35 cellular contexts compared by ENCODE assay signal in the genomic region with DNA sequence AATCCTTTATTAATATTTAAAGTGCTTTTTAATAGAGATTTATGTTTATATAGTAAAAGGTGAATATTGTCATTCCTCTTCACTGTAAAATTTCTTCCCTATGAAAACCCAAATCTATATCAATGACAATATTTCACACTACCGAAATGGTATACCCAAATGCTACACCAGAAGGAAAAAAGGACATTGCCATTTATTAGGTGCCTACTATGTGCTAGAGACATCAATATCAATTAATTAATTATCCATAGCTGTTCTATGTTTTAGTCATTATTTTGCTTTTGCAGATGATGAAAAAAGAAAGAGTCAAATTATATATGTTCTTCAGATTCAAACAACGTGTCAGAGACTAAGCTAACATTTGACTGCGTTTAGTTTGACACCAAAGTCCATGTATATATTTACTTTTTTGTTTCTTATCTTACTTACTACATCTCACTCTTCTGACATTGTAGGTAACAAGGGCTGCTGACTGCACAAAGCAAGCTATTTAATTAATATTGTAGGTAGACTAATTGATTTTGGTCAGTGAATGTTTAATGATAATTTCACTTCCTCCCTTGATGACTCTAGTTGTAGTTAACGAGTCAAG.
DNase-seq lines count a peak whose midpoint lies in the region; ATAC-seq, FAIRE-seq and TF ChIP-seq lines count a peak whose summit lies in the region.
"Had no signal": no experiment of that assay in that cellular context is flagged by ENCODE, and none has a peak within 500 bp of the region (broad histone marks: within the 10 kb centered on the region; RNA-seq: fewer than 3 reads in every experiment).

No MANE protein-coding gene starts in this region.

- intact Hi-C loops in HepG2 (cut with micrococcal nuclease; ENCODE audit: unreplicated experiment) (no loop called here), right lobe of liver (cut with DNase I) (no loop called here), posterior vena cava (cut with DNase I) (no loop called here), adrenal gland (cut with DNase I) (no loop called here)

- BruUV-seq in HepG2 (replicated peaks; lab: Mats Ljungman, UMichigan), result no TSS peak

- POLR2A ChIA-PET in HepG2 (lab: Yijun Ruan, JAX), result no interaction called here

- DNase-seq in HepG2 (ENCODE audit: low spot score) (peak; percentile 30), right lobe of liver (no peak), HuH-7 (ENCODE audit: low spot score) (peak; percentile 14), hepatocyte (ENCODE audit: low spot score) (no peak), osteoblast (ENCODE audit: insufficient read length, low spot score, missing footprints) (peak; percentile 11), posterior vena cava (ENCODE audit: low spot score) (no peak), adrenal gland (no peak)
- DNase-seq: 8988T; ACHN; AML-193; BE2C; C1 segment of cervical spinal cord; Caco-2; Calu3; CD4-positive, alpha-beta memory T cell; CD4-positive, alpha-beta T cell; CD4-positive, CD25-positive, alpha-beta regulatory T cell; CD8-positive, alpha-beta memory T cell; CD8-positive, alpha-beta T cell; COR-L47; DMS 273 treated with DMSO at 0.1 percent for 48 hours; DMS153; DMS53; DMS79; DMS79 treated with DMSO at 0.1 percent for 48 hours; DND-41; EL had no signal

- H3K9ac ChIP-seq in HepG2 (ENCODE audit: insufficient read depth, low read depth, low read length), result no peak overlapping the region
- H3K9ac ChIP-seq: BLaER1; BLaER1 treated with 17β-estradiol and CSF1 and Interleukin-3, amounts not matched to agents 10 nM and 100 nM had no signal

- H3K4me2 ChIP-seq in HepG2 (ENCODE audit: low read depth, low read length) (peak overlapping the region; percentile 23; the same call in 1 of the 2 replicates), hepatocyte (peak overlapping the region; percentile 28), osteoblast (ENCODE audit: insufficient read depth, low read length) (no peak overlapping the region)
- H3K4me2 ChIP-seq: A549; BLaER1; BLaER1 treated with 17β-estradiol and CSF1 and Interleukin-3, amounts not matched to agents 10 nM and 100 nM had no signal

- TF ChIP-seq CTCF in HepG2 (CRISPR knock-in tag; IDR thresholded peaks at IDR 0.05) (no peak), right lobe of liver (IDR thresholded peaks at IDR 0.05) (no peak), hepatocyte (IDR thresholded peaks at IDR 0.05; ENCODE audit: poor library complexity) (no peak), osteoblast (IDR thresholded peaks at IDR 0.05; ENCODE audit: extremely low read depth, low read depth, low read length) (no peak), adrenal gland (IDR thresholded peaks at IDR 0.05) (no peak)

- WGBS in HepG2 (ENCODE audit: low lambda C conversion rate), result 8% methylated on average over 4 of the region's 4 CpGs
- 18% methylated on average over 4 of the region's 4 CpGs for WGBS in right lobe of liver (ENCODE audit: insufficient coverage, low coverage, low lambda C conversion rate, missing lambda C conversion rate)
- 66% methylated on average over 4 of the region's 4 CpGs for WGBS in hepatocyte (ENCODE audit: low lambda C conversion rate, missing lambda C conversion rate)
- WGBS in adrenal gland, 4 donors, result 66 to 83% (median 72%) methylated on average over 4 of the region's 4 CpGs

- TF ChIP-seq EP300 in HepG2 (IDR thresholded peaks at IDR 0.05; ENCODE audit: low read depth in 2 of 2, low read length in 2 of 2), result peak in 1 of 2 experiments; percentile 35; a peak in 1 of 4 replicates
- no peak for TF ChIP-seq EP300 in HepG2 (CRISPR knock-in tag; IDR thresholded peaks at IDR 0.05; ENCODE audit: borderline replicate concordance)

- FAIRE-seq in HepG2 (lab: Jason Lieb, UNC), result peak; percentile 21
- FAIRE-seq: A204.1, A549, D721Med had no signal

- H3K27ac ChIP-seq in HepG2 (ENCODE audit: extremely low read length, insufficient read depth, low read length) (no peak overlapping the region), right lobe of liver (no peak overlapping the region), hepatocyte (no peak overlapping the region), osteoblast (ENCODE audit: low read depth, low read length) (no peak overlapping the region), adrenal gland (no peak overlapping the region)
- H3K27ac ChIP-seq: 22Rv1; A549; BLaER1; BLaER1 treated with 17β-estradiol and CSF1 and Interleukin-3, amounts not matched to agents 10 nM and 100 nM; C4-2B had no signal

- no peaks in the 10 kb centered on the region for H3K79me2 ChIP-seq in HepG2 (ENCODE audit: insufficient read depth, low read length)
- H3K79me2 ChIP-seq in hepatocyte, result no peaks in the 10 kb centered on the region
- no peaks in the 10 kb centered on the region for H3K79me2 ChIP-seq in osteoblast (ENCODE audit: insufficient read depth, low read length)

- in situ Hi-C loops in HepG2 (cut with HindIII; ENCODE audit: extremely low pct_ligation_motif_present, low pct_unique_long_range_greater_than_20kb), result no loop called here

- CTCF ChIA-PET in HepG2 (lab: Yijun Ruan, JAX; ENCODE audit: low intra/inter-chr PET ratio, low total read pairs), result no interaction called here

- H3K4me3 ChIP-seq in HepG2 (replicated peaks in 1 of 3; ENCODE audit: insufficient read depth in 1 of 3, low read depth in 2 of 3, low read length in 3 of 3) (no peak overlapping the region), right lobe of liver (no peak overlapping the region), hepatocyte (no peak overlapping the region), osteoblast (ENCODE audit: insufficient read depth, low read length) (no peak overlapping the region), adrenal gland (no peak overlapping the region)
- H3K4me3 ChIP-seq: A549; BLaER1; BLaER1 treated with 17β-estradiol and CSF1 and Interleukin-3, amounts not matched to agents 10 nM and 100 nM had no signal

- TF ChIP-seq POLR2A in HepG2 (IDR thresholded peaks at IDR 0.05; ENCODE audit: insufficient read depth in 1 of 2, low read depth in 2 of 2, low read length in 2 of 2), result no peak
- TF ChIP-seq POLR2A in right lobe of liver (IDR thresholded peaks at IDR 0.05), result no peak
- no peak for TF ChIP-seq POLR2A in adrenal gland (IDR thresholded peaks at IDR 0.05)

- H3K9me2 ChIP-seq in hepatocyte (replicated peaks; ENCODE audit: insufficient read depth), result no peaks in the 10 kb centered on the region

- H3K27me3 ChIP-seq in HepG2 (ENCODE audit: control insufficient read depth in 1 of 2, insufficient read depth in 2 of 2, low read length in 2 of 2), result no peaks in the 10 kb centered on the region
- H3K27me3 ChIP-seq in right lobe of liver, result no peaks in the 10 kb centered on the region
- no peaks in the 10 kb centered on the region for H3K27me3 ChIP-seq in hepatocyte
- H3K27me3 ChIP-seq in osteoblast (ENCODE audit: insufficient read depth, low read length), result no peaks in the 10 kb centered on the region
- H3K27me3 ChIP-seq in adrenal gland, result no peaks in the 10 kb centered on the region
- H3K27me3 ChIP-seq: BE2C; BLaER1; BLaER1 treated with 17β-estradiol and CSF1 and Interleukin-3, amounts not matched to agents 10 nM and 100 nM had no signal

- H4K20me1 ChIP-seq in HepG2 (ENCODE audit: insufficient read depth, low read length) (no peaks in the 10 kb centered on the region), hepatocyte (ENCODE audit: insufficient read depth, poor library complexity, severe bottlenecking) (no peaks in the 10 kb centered on the region), osteoblast (ENCODE audit: insufficient read depth, low read length) (no peaks in the 10 kb centered on the region)
- H4K20me1 ChIP-seq: BLaER1; BLaER1 treated with 17β-estradiol and CSF1 and Interleukin-3, amounts not matched to agents 10 nM and 100 nM had no signal

- TF ChIP-seq RAD21 in HepG2 (CRISPR knock-in tag; IDR thresholded peaks at IDR 0.05), result no peak

- no peak overlapping the region for H2AFZ ChIP-seq in HepG2 (ENCODE audit: low read length)
- no peak overlapping the region for H2AFZ ChIP-seq in hepatocyte
- no peak overlapping the region for H2AFZ ChIP-seq in osteoblast (ENCODE audit: low read length)

- ATAC-seq in HepG2 (peak; percentile 94), right lobe of liver (no peak), HG03521 (IDR thresholded peaks at IDR 0.05; ENCODE audit: unreplicated experiment) (no peak)
- ATAC-seq: A549; CD8-positive, alpha-beta T cell had no signal

- H3K36me3 ChIP-seq in HepG2 (replicated peaks in 1 of 2; ENCODE audit: control insufficient read depth in 1 of 2, insufficient read depth in 2 of 2, low read length in 2 of 2) (no peaks in the 10 kb centered on the region), right lobe of liver (no peaks in the 10 kb centered on the region), hepatocyte (replicated peaks; ENCODE audit: insufficient read depth, low read depth) (no peaks in the 10 kb centered on the region), osteoblast (ENCODE audit: insufficient read depth, low read length) (no peaks in the 10 kb centered on the region), adrenal gland (replicated peaks in 1 of 2) (no peaks in the 10 kb centered on the region)
- H3K36me3 ChIP-seq: BE2C; BLaER1; BLaER1 treated with 17β-estradiol and CSF1 and Interleukin-3, amounts not matched to agents 10 nM and 100 nM had no signal

- H3K9me3 ChIP-seq in HepG2 (ENCODE audit: low read length) (peaks cover 67% of the 10 kb centered on the region), right lobe of liver (no peaks in the 10 kb centered on the region), hepatocyte (ENCODE audit: low read depth) (no peaks in the 10 kb centered on the region), osteoblast (ENCODE audit: low read depth, low read length) (peaks cover 2% of the 10 kb centered on the region), adrenal gland (replicated peaks in 1 of 3) (no peaks in the 10 kb centered on the region)
- H3K9me3 ChIP-seq: A549; BE2C; BLaER1; BLaER1 treated with 17β-estradiol and CSF1 and Interleukin-3, amounts not matched to agents 10 nM and 100 nM; Caco-2 had no signal

- H3K4me1 ChIP-seq in HepG2 (ENCODE audit: insufficient read depth, low read length) (peaks cover 23% of the 10 kb centered on the region), right lobe of liver (no peaks in the 10 kb centered on the region), hepatocyte (ENCODE audit: insufficient read depth) (no peaks in the 10 kb centered on the region), osteoblast (ENCODE audit: insufficient read depth, low read length) (no peaks in the 10 kb centered on the region), adrenal gland (replicated peaks in 1 of 2) (no peaks in the 10 kb centered on the region)
- H3K4me1 ChIP-seq: A549; BLaER1; BLaER1 treated with 17β-estradiol and CSF1 and Interleukin-3, amounts not matched to agents 10 nM and 100 nM had no signal

TF ChIP-seq in HepG2, 621 proteins besides CTCF, POLR2A, EP300 and RAD21 (continues in another document):
- no peak for TF ChIP-seq NFKB2 (CRISPR knock-in tag; IDR thresholded peaks at IDR 0.05; ENCODE audit: borderline replicate concordance)

Comparison
In these comparisons a context has a peak if more than half of its experiments do, and no peak if none do; other contexts are left out.
1. DNase-seq: peak in HepG2 (single experiment), HuH-7 (single experiment) and osteoblast (single experiment); none in right lobe of liver (0 of 3), hepatocyte (single experiment), posterior vena cava (single experiment) and adrenal gland (0 of 7).